13 cellular contexts compared by ENCODE assay signal in genomic region chr17:28940675-28941074, GRCh38. TPM values are rescaled to one million over a fixed set of nuclear protein-coding genes. Genes with fewer than 3 reads are reported as not detected.
DNase-seq lines count a peak whose midpoint lies in the region; ATAC-seq and TF ChIP-seq lines count a peak whose summit lies in the region.
"Had no signal": no experiment of that assay in that cellular context is flagged by ENCODE, and none has a peak within 500 bp of the region (broad histone marks: within the 10 kb centered on the region; RNA-seq: fewer than 3 reads in every experiment).

No MANE protein-coding gene starts in this region.

- no peak overlapping the region for H3K4me3 ChIP-seq in CD8-positive, alpha-beta memory T cell (ENCODE audit: low read length)
- H3K4me3 ChIP-seq: skin epidermis had no signal

- DNase-seq in NCI-H345 (lab: John Stamatoyannopoulos, UW) (peak; percentile 18), NCI-H345 treated with DMSO at 0.1 percent for 48 hours (lab: John Stamatoyannopoulos, UW; ENCODE audit: unreplicated experiment) (no peak), GOT3 (lab: John Stamatoyannopoulos, UW) (no peak)
- no peak for DNase-seq in CD8-positive, alpha-beta memory T cell
- no peak for DNase-seq in naive thymus-derived CD8-positive, alpha-beta T cell
- no peak for DNase-seq in activated effector memory CD4-positive, alpha-beta T cell treated with anti-CD3 and anti-CD28 coated beads, Interleukin-2, amount 50 U/mL, for 16 hours
- DNase-seq: kidney glomerular epithelial cell, NCI-H187 treated with DMSO at 0.1 percent for 48 hours had no signal

- peaks cover 0 to 80% (median 13%) of the 10 kb centered on the region in 3 donors for H3K36me3 Mint-ChIP-seq in CD8-positive, alpha-beta memory T cell
- peaks cover 37% of the 10 kb centered on the region for H3K36me3 Mint-ChIP-seq in brain
- peaks cover 0 to 55% (median 0%) of the 10 kb centered on the region in 3 donors for H3K36me3 Mint-ChIP-seq in naive thymus-derived CD8-positive, alpha-beta T cell

- H3K9me3 Mint-ChIP-seq in CD8-positive, alpha-beta memory T cell = no peaks in the 10 kb centered on the region
- H3K9me3 Mint-ChIP-seq in brain = no peaks in the 10 kb centered on the region
- no peaks in the 10 kb centered on the region for H3K9me3 Mint-ChIP-seq in naive thymus-derived CD8-positive, alpha-beta T cell
- H3K9me3 Mint-ChIP-seq: activated naive CD4-positive, alpha-beta T cell treated with anti-CD3 and anti-CD28 coated beads, Interleukin-2, amount 50 U/mL, for 72 hours; nephron had no signal

- H3K27ac ChIP-seq in CD8-positive, alpha-beta memory T cell (ENCODE audit: low read depth, low read length) = no peak overlapping the region
- H3K27ac ChIP-seq: skin epidermis had no signal

- peak overlapping the region in 6 of 8 donors; percentile 35 to 88 (median 51) for H3K27ac Mint-ChIP-seq in CD8-positive, alpha-beta memory T cell
- peak overlapping the region in 4 of 5 experiments; percentile 69 to 90 (median 76) for H3K27ac Mint-ChIP-seq in brain
- H3K27ac Mint-ChIP-seq in naive thymus-derived CD8-positive, alpha-beta T cell = peak overlapping the region in 8 of 10 donors; percentile 41 to 84 (median 66)
- H3K27ac Mint-ChIP-seq: nephron had no signal

- peaks cover 85% of the 10 kb centered on the region for H3K4me1 ChIP-seq in CD8-positive, alpha-beta memory T cell (ENCODE audit: insufficient read depth, low read length)

- no peaks in the 10 kb centered on the region for H3K9me3 ChIP-seq in CD8-positive, alpha-beta memory T cell (ENCODE audit: low read length)

- no peaks in the 10 kb centered on the region for H3K27me3 ChIP-seq in CD8-positive, alpha-beta memory T cell (ENCODE audit: insufficient read depth, low read length, poor library complexity, severe bottlenecking)

- peaks cover 80 to 95% (median 95%) of the 10 kb centered on the region in 3 donors for H3K4me1 Mint-ChIP-seq in CD8-positive, alpha-beta memory T cell
- H3K4me1 Mint-ChIP-seq in brain = peaks cover 88% of the 10 kb centered on the region
- peaks cover 28 to 94% (median 87%) of the 10 kb centered on the region in 4 donors for H3K4me1 Mint-ChIP-seq in naive thymus-derived CD8-positive, alpha-beta T cell

- CTCF ChIA-PET in CD8-positive, alpha-beta memory T cell (lab: Charles Lee) = interaction anchor here (1.2 kb wide), 2 partner anchors 13 to 39 kb away, joined by 3 read pairs; no protein-coding TSS in a partner anchor

- POLR2A ChIA-PET in CD8-positive, alpha-beta memory T cell (lab: Charles Lee) = interaction anchor here (1.2 kb wide), 1 partner anchor 9 kb away, joined by 4 read pairs; no protein-coding TSS in a partner anchor
- POLR2A ChIA-PET in naive thymus-derived CD8-positive, alpha-beta T cell (lab: Charles Lee) = interaction anchor here (0.6 to 4.0 kb wide), 4 partner anchors 9 to 139 kb away, joined by 3 to 24 read pairs (median 8); partner anchors contain the start of gene PHF12

- H3K36me3 ChIP-seq in CD8-positive, alpha-beta memory T cell (ENCODE audit: insufficient read depth, low read length) = no peaks in the 10 kb centered on the region

- no peak for ATAC-seq in naive thymus-derived CD8-positive, alpha-beta T cell
- ATAC-seq in GM21360 (IDR thresholded peaks at IDR 0.05; ENCODE audit: unreplicated experiment) = no peak

- peaks cover 0 to 2% of the 10 kb centered on the region in 2 donors for H3K27me3 Mint-ChIP-seq in CD8-positive, alpha-beta memory T cell
- H3K27me3 Mint-ChIP-seq in brain = no peaks in the 10 kb centered on the region
- no peaks in the 10 kb centered on the region for H3K27me3 Mint-ChIP-seq in naive thymus-derived CD8-positive, alpha-beta T cell

- no peak for TF ChIP-seq CTCF in brain (conservative IDR thresholded peaks at IDR 0.05)

- peak overlapping the region in 1 of 7 donors; percentile 61 for H3K4me3 Mint-ChIP-seq in CD8-positive, alpha-beta memory T cell
- H3K4me3 Mint-ChIP-seq in brain = peak overlapping the region in 4 of 5 experiments; percentile 20 to 60 (median 48)
- H3K4me3 Mint-ChIP-seq in naive thymus-derived CD8-positive, alpha-beta T cell = peak overlapping the region in 9 of 10 donors; percentile 28 to 71 (median 59)
- H3K4me3 Mint-ChIP-seq: nephron had no signal

RNA-seq across cellular contexts. Expression of gene PHF12, which starts 10.6 kb away (rescaled TPM):
- 10 to 100 TPM; 58.1 to 62.1 TPM for total RNA-seq in CD8-positive, alpha-beta memory T cell
- polyA plus RNA-seq in CD8-positive, alpha-beta memory T cell = 11.6 TPM
- 43.1 TPM for polyA plus RNA-seq in brain (ENCODE audit: insufficient read depth, low read depth, low replicate concordance)
- total RNA-seq in naive thymus-derived CD8-positive, alpha-beta T cell = 100 to 1,000 TPM; 117 to 124 TPM
- 10 to 100 TPM in 1 of 3 donors, 1 to 10 TPM in 2; 5.2 to 12.0 (median 6.2) TPM for polyA plus RNA-seq in naive thymus-derived CD8-positive, alpha-beta T cell

RNA-seq across cellular contexts. Expression of gene DHRS13, which starts 37.8 kb away (rescaled TPM):
- total RNA-seq in CD8-positive, alpha-beta memory T cell = 10 to 100 TPM; 32.6 to 34.7 TPM
- polyA plus RNA-seq in CD8-positive, alpha-beta memory T cell = 26.5 TPM
- 34.5 TPM for polyA plus RNA-seq in brain (ENCODE audit: insufficient read depth, low read depth, low replicate concordance)
- total RNA-seq in naive thymus-derived CD8-positive, alpha-beta T cell = 10 to 100 TPM; 46.1 to 47.3 TPM
- polyA plus RNA-seq in naive thymus-derived CD8-positive, alpha-beta T cell = 10 to 100 TPM; 17.1 to 22.8 (median 19.4) TPM

RNA-seq across cellular contexts. Expression of gene FLOT2, which starts 43.1 kb away (rescaled TPM):
- total RNA-seq in CD8-positive, alpha-beta memory T cell = 100 to 1,000 TPM; 113 to 115 TPM
- polyA plus RNA-seq in CD8-positive, alpha-beta memory T cell = 268 TPM
- polyA plus RNA-seq in brain (ENCODE audit: insufficient read depth, low read depth, low replicate concordance) = 183 TPM
- 100 to 1,000 TPM; 206 to 213 TPM for total RNA-seq in naive thymus-derived CD8-positive, alpha-beta T cell
- polyA plus RNA-seq in naive thymus-derived CD8-positive, alpha-beta T cell = 100 to 1,000 TPM; 230 to 253 (median 237) TPM
